In genomic region chr7:152618427-152618826, GRCh38 we compare ENCODE assay signal across 7 cellular contexts.
"Had no signal": no experiment of that assay in that cellular context is flagged by ENCODE, and none has a peak within 500 bp of the region (broad histone marks: within the 10 kb centered on the region; RNA-seq: fewer than 3 reads in every experiment).

No MANE protein-coding gene starts in this region.

- DNase-seq: IMR-90, KBM-7, KG1 had no signal

- H3K4me2 ChIP-seq: KMS-11 had no signal

- ATAC-seq: HepG2 had no signal

- H3K9ac ChIP-seq: KMS-11 had no signal

- FAIRE-seq: HepG2, HTR-8/SVneo had no signal

- H3K27ac ChIP-seq: HL-60, KMS-11 had no signal
